Comparison of ENCODE assay signal across 15 cellular contexts in genomic region chr1:52427152-52427551, GRCh38. TPM values are rescaled to one million over a fixed set of nuclear protein-coding genes. Genes with fewer than 3 reads are reported as not detected.
A peak's percentile ranks its signal among the peaks of the same experiment; 100 is the strongest.
DNase-seq lines count a peak whose midpoint lies in the region; ATAC-seq and TF ChIP-seq lines count a peak whose summit lies in the region.
"Had no signal": no experiment of that assay in that cellular context is flagged by ENCODE, and none has a peak within 500 bp of the region (broad histone marks: within the 10 kb centered on the region; RNA-seq: fewer than 3 reads in every experiment).

No MANE protein-coding gene starts in this region.

- peaks cover 44% of the 10 kb centered on the region for H3K4me1 ChIP-seq in CD4-positive, alpha-beta memory T cell (ENCODE audit: insufficient read depth, low read length)
- no peaks in the 10 kb centered on the region for H3K4me1 ChIP-seq in foreskin keratinocyte
- H3K4me1 ChIP-seq: Caco-2 had no signal

- no peak for ATAC-seq in activated CD8-positive, alpha-beta T cell treated with anti-CD3 and anti-CD28 coated beads for 36 hours
- ATAC-seq in activated CD8-positive, alpha-beta T cell treated with anti-CD3 and anti-CD28 coated beads, Interleukin-2, amount 10 ng/mL, durations not matched to agents 7 days and 5 days: no peak
- ATAC-seq in foreskin keratinocyte (no peak), GM18861 (IDR thresholded peaks at IDR 0.05; ENCODE audit: unreplicated experiment) (no peak), HG02642 (IDR thresholded peaks at IDR 0.05; ENCODE audit: poor library complexity, unreplicated experiment) (no peak)
- ATAC-seq: GM23338 had no signal

- no peaks in the 10 kb centered on the region for H3K27me3 ChIP-seq in CD4-positive, alpha-beta memory T cell (ENCODE audit: insufficient read depth, low read length)
- no peaks in the 10 kb centered on the region for H3K27me3 ChIP-seq in foreskin keratinocyte
- H3K27me3 ChIP-seq: BLaER1 treated with 17β-estradiol and CSF1 and Interleukin-3, amounts not matched to agents 10 nM and 100 nM; MG63 had no signal

- DNase-seq in activated CD8-positive, alpha-beta T cell treated with anti-CD3 and anti-CD28 coated beads for 36 hours: no peak
- DNase-seq in activated CD8-positive, alpha-beta T cell treated with anti-CD3 and anti-CD28 coated beads, Interleukin-2, amount 10 ng/mL, durations not matched to agents 7 days and 5 days: no peak
- DNase-seq in CD4-positive, alpha-beta memory T cell: no peak
- no peak for DNase-seq in activated T-helper 1 cell treated with anti-CD3 and anti-CD28 coated beads, Interleukin-12 subunit alpha, Interleukin-12 subunit beta, Interleukin-2, Interleukin-4 antibody, amounts not matched to agents 30 ng/mL and 10 ng/mL and 1 ng/mL, durations not matched to agents 14 hours and 24 hours and 36 hours (ENCODE audit: low spot score)
- DNase-seq in nephron progenitor cell (no peak), foreskin keratinocyte (no peak)
- DNase-seq: Caco-2, MG63, NCI-H1092 treated with DMSO at 0.1 percent for 48 hours, NCI-H1694 treated with DMSO at 0.1 percent for 48 hours had no signal

- no peaks in the 10 kb centered on the region for H3K9me3 ChIP-seq in CD4-positive, alpha-beta memory T cell (ENCODE audit: control insufficient read depth in 1 of 2, low read length in 2 of 2)
- H3K9me3 ChIP-seq: BLaER1 treated with 17β-estradiol and CSF1 and Interleukin-3, amounts not matched to agents 10 nM and 100 nM; Caco-2; MG63 had no signal

- peaks cover 35% of the 10 kb centered on the region for H3K4me1 Mint-ChIP-seq in activated CD8-positive, alpha-beta T cell treated with anti-CD3 and anti-CD28 coated beads for 36 hours (ENCODE audit: low read depth)
- H3K4me1 Mint-ChIP-seq in activated CD8-positive, alpha-beta T cell treated with anti-CD3 and anti-CD28 coated beads, Interleukin-2, amount 10 ng/mL, durations not matched to agents 7 days and 5 days (ENCODE audit: low read depth): peaks cover 35% of the 10 kb centered on the region
- H3K4me1 Mint-ChIP-seq in CD4-positive, alpha-beta memory T cell: peaks cover 33 to 42% (median 36%) of the 10 kb centered on the region in 4 donors
- H3K4me1 Mint-ChIP-seq in activated T-helper 1 cell treated with anti-CD3 and anti-CD28 coated beads, Interleukin-12 subunit alpha, Interleukin-12 subunit beta, Interleukin-2, Interleukin-4 antibody, amounts not matched to agents 30 ng/mL and 10 ng/mL and 1 ng/mL, durations not matched to agents 14 hours and 24 hours and 36 hours (ENCODE audit: low read depth): peaks cover 40% of the 10 kb centered on the region
- no peaks in the 10 kb centered on the region for H3K4me1 Mint-ChIP-seq in nephron progenitor cell

- peak overlapping the region; percentile 13 for H3K27ac Mint-ChIP-seq in activated CD8-positive, alpha-beta T cell treated with anti-CD3 and anti-CD28 coated beads for 36 hours
- H3K27ac Mint-ChIP-seq in activated CD8-positive, alpha-beta T cell treated with anti-CD3 and anti-CD28 coated beads, Interleukin-2, amount 10 ng/mL, durations not matched to agents 7 days and 5 days: no peak overlapping the region
- peak overlapping the region in 5 of 7 donors; percentile 25 to 90 (median 64) for H3K27ac Mint-ChIP-seq in CD4-positive, alpha-beta memory T cell
- H3K27ac Mint-ChIP-seq in activated T-helper 1 cell treated with anti-CD3 and anti-CD28 coated beads, Interleukin-12 subunit alpha, Interleukin-12 subunit beta, Interleukin-2, Interleukin-4 antibody, amounts not matched to agents 30 ng/mL and 10 ng/mL and 1 ng/mL, durations not matched to agents 14 hours and 24 hours and 36 hours: peak overlapping the region; percentile 18
- peak overlapping the region; percentile 1 for H3K27ac Mint-ChIP-seq in nephron progenitor cell

- H3K36me3 ChIP-seq in CD4-positive, alpha-beta memory T cell (ENCODE audit: insufficient read depth, low read length): no peaks in the 10 kb centered on the region

- H3K4me3 ChIP-seq in CD4-positive, alpha-beta memory T cell (ENCODE audit: low read length in 2 of 2): no peak overlapping the region
- H3K4me3 ChIP-seq: BLaER1 treated with 17β-estradiol and CSF1 and Interleukin-3, amounts not matched to agents 10 nM and 100 nM; GM23338; MG63 had no signal

- intact Hi-C loops in activated CD8-positive, alpha-beta T cell treated with anti-CD3 and anti-CD28 coated beads for 36 hours (cut with micrococcal nuclease): loop anchor here (10.0 kb wide), 2 partner anchors 128 to 258 kb away; partner anchors contain the start of gene TUT4
- intact Hi-C loops in CD4-positive, alpha-beta memory T cell (cut with micrococcal nuclease): no loop called here
- intact Hi-C loops in activated T-helper 1 cell treated with anti-CD3 and anti-CD28 coated beads, Interleukin-12 subunit alpha, Interleukin-12 subunit beta, Interleukin-2, Interleukin-4 antibody, amounts not matched to agents 30 ng/mL and 10 ng/mL and 1 ng/mL, durations not matched to agents 14 hours and 24 hours and 36 hours (cut with micrococcal nuclease): no loop called here

- H3K9me3 Mint-ChIP-seq in activated CD8-positive, alpha-beta T cell treated with anti-CD3 and anti-CD28 coated beads for 36 hours: no peaks in the 10 kb centered on the region
- no peaks in the 10 kb centered on the region for H3K9me3 Mint-ChIP-seq in activated CD8-positive, alpha-beta T cell treated with anti-CD3 and anti-CD28 coated beads, Interleukin-2, amount 10 ng/mL, durations not matched to agents 7 days and 5 days (ENCODE audit: insufficient read depth)
- no peaks in the 10 kb centered on the region for H3K9me3 Mint-ChIP-seq in CD4-positive, alpha-beta memory T cell
- no peaks in the 10 kb centered on the region for H3K9me3 Mint-ChIP-seq in activated T-helper 1 cell treated with anti-CD3 and anti-CD28 coated beads, Interleukin-12 subunit alpha, Interleukin-12 subunit beta, Interleukin-2, Interleukin-4 antibody, amounts not matched to agents 30 ng/mL and 10 ng/mL and 1 ng/mL, durations not matched to agents 14 hours and 24 hours and 36 hours
- no peaks in the 10 kb centered on the region for H3K9me3 Mint-ChIP-seq in nephron progenitor cell
- H3K9me3 Mint-ChIP-seq: GM23338 had no signal

- POLR2A ChIA-PET in activated CD8-positive, alpha-beta T cell treated with anti-CD3 and anti-CD28 coated beads for 36 hours (lab: Charles Lee): no interaction called here
- POLR2A ChIA-PET in activated CD8-positive, alpha-beta T cell treated with anti-CD3 and anti-CD28 coated beads, Interleukin-2, amount 10 ng/mL, durations not matched to agents 7 days and 5 days (lab: Charles Lee): interaction anchor here (0.8 to 2.0 kb wide), 2 partner anchors 23 to 126 kb away, joined by 3 to 7 read pairs; partner anchors contain the start of genes ORC1 and PRPF38A
- POLR2A ChIA-PET in CD4-positive, alpha-beta memory T cell (lab: Charles Lee; ENCODE audit: partially characterized antibody): interaction anchor here (1.3 kb wide), 1 partner anchor 8 kb away, joined by 4 read pairs; no protein-coding TSS in a partner anchor

- TF ChIP-seq CTCF in activated CD8-positive, alpha-beta T cell treated with anti-CD3 and anti-CD28 coated beads for 36 hours (IDR thresholded peaks at IDR 0.05): no peak
- no peak for TF ChIP-seq CTCF in nephron progenitor cell (IDR thresholded peaks at IDR 0.05)
- TF ChIP-seq CTCF in foreskin keratinocyte (conservative IDR thresholded peaks at IDR 0.05): no peak

- CTCF ChIA-PET in activated CD8-positive, alpha-beta T cell treated with anti-CD3 and anti-CD28 coated beads for 36 hours (lab: Charles Lee): interaction anchor here (1.5 kb wide), 1 partner anchor 124 kb away, joined by 3 read pairs; no protein-coding TSS in a partner anchor
- CTCF ChIA-PET in activated CD8-positive, alpha-beta T cell treated with anti-CD3 and anti-CD28 coated beads, Interleukin-2, amount 10 ng/mL, durations not matched to agents 7 days and 5 days (lab: Charles Lee): interaction anchor here (1.1 to 1.2 kb wide), 2 partner anchors 11 to 259 kb away, joined by 3 read pairs; no protein-coding TSS in a partner anchor
- CTCF ChIA-PET in CD4-positive, alpha-beta memory T cell (lab: Charles Lee; ENCODE audit: partially characterized antibody): interaction anchor here (1.9 kb wide), 1 partner anchor 8 kb away, joined by 4 read pairs; no protein-coding TSS in a partner anchor

- peaks cover 39% of the 10 kb centered on the region for H3K36me3 Mint-ChIP-seq in activated CD8-positive, alpha-beta T cell treated with anti-CD3 and anti-CD28 coated beads for 36 hours (ENCODE audit: low read depth)
- peaks cover 49% of the 10 kb centered on the region for H3K36me3 Mint-ChIP-seq in activated CD8-positive, alpha-beta T cell treated with anti-CD3 and anti-CD28 coated beads, Interleukin-2, amount 10 ng/mL, durations not matched to agents 7 days and 5 days (ENCODE audit: low read depth)
- H3K36me3 Mint-ChIP-seq in CD4-positive, alpha-beta memory T cell: peaks cover 31 to 37% of the 10 kb centered on the region in 2 donors
- peaks cover 35% of the 10 kb centered on the region for H3K36me3 Mint-ChIP-seq in activated T-helper 1 cell treated with anti-CD3 and anti-CD28 coated beads, Interleukin-12 subunit alpha, Interleukin-12 subunit beta, Interleukin-2, Interleukin-4 antibody, amounts not matched to agents 30 ng/mL and 10 ng/mL and 1 ng/mL, durations not matched to agents 14 hours and 24 hours and 36 hours (ENCODE audit: low read depth)
- peaks cover 61% of the 10 kb centered on the region for H3K36me3 Mint-ChIP-seq in nephron progenitor cell (ENCODE audit: low read depth)

- H3K27me3 Mint-ChIP-seq in activated CD8-positive, alpha-beta T cell treated with anti-CD3 and anti-CD28 coated beads for 36 hours: no peaks in the 10 kb centered on the region
- H3K27me3 Mint-ChIP-seq in activated CD8-positive, alpha-beta T cell treated with anti-CD3 and anti-CD28 coated beads, Interleukin-2, amount 10 ng/mL, durations not matched to agents 7 days and 5 days (ENCODE audit: low read depth): no peaks in the 10 kb centered on the region
- H3K27me3 Mint-ChIP-seq in CD4-positive, alpha-beta memory T cell: no peaks in the 10 kb centered on the region
- H3K27me3 Mint-ChIP-seq in activated T-helper 1 cell treated with anti-CD3 and anti-CD28 coated beads, Interleukin-12 subunit alpha, Interleukin-12 subunit beta, Interleukin-2, Interleukin-4 antibody, amounts not matched to agents 30 ng/mL and 10 ng/mL and 1 ng/mL, durations not matched to agents 14 hours and 24 hours and 36 hours (ENCODE audit: insufficient read depth): no peaks in the 10 kb centered on the region
- no peaks in the 10 kb centered on the region for H3K27me3 Mint-ChIP-seq in nephron progenitor cell (ENCODE audit: low read depth, poor library complexity)

- H3K4me3 Mint-ChIP-seq in activated CD8-positive, alpha-beta T cell treated with anti-CD3 and anti-CD28 coated beads for 36 hours: no peak overlapping the region
- no peak overlapping the region for H3K4me3 Mint-ChIP-seq in activated CD8-positive, alpha-beta T cell treated with anti-CD3 and anti-CD28 coated beads, Interleukin-2, amount 10 ng/mL, durations not matched to agents 7 days and 5 days
- H3K4me3 Mint-ChIP-seq in CD4-positive, alpha-beta memory T cell: no peak overlapping the region
- H3K4me3 Mint-ChIP-seq in activated T-helper 1 cell treated with anti-CD3 and anti-CD28 coated beads, Interleukin-12 subunit alpha, Interleukin-12 subunit beta, Interleukin-2, Interleukin-4 antibody, amounts not matched to agents 30 ng/mL and 10 ng/mL and 1 ng/mL, durations not matched to agents 14 hours and 24 hours and 36 hours: no peak overlapping the region
- no peak overlapping the region for H3K4me3 Mint-ChIP-seq in nephron progenitor cell
- H3K4me3 Mint-ChIP-seq: GM23338 had no signal

- no peak overlapping the region for H3K27ac ChIP-seq in CD4-positive, alpha-beta memory T cell (ENCODE audit: low read depth, low read length)
- no peak overlapping the region for H3K27ac ChIP-seq in foreskin keratinocyte
- H3K27ac ChIP-seq: BLaER1 treated with 17β-estradiol and CSF1 and Interleukin-3, amounts not matched to agents 10 nM and 100 nM; KMS-11 had no signal

RNA-seq across cellular contexts. Expression of gene PRPF38A, which starts 22.8 kb away (rescaled TPM):
- total RNA-seq in activated CD8-positive, alpha-beta T cell treated with anti-CD3 and anti-CD28 coated beads for 36 hours: 10 to 100 TPM; 81.3 to 85.8 TPM
- total RNA-seq in activated CD8-positive, alpha-beta T cell treated with anti-CD3 and anti-CD28 coated beads, Interleukin-2, amount 10 ng/mL, durations not matched to agents 7 days and 5 days: 100 to 1,000 TPM; 102 to 104 TPM
- total RNA-seq in CD4-positive, alpha-beta memory T cell: 10 to 100 TPM; 69.7 to 70.4 TPM
- 10 to 100 TPM; 27.5 to 45.8 TPM for polyA plus RNA-seq in CD4-positive, alpha-beta memory T cell
- total RNA-seq in activated T-helper 1 cell treated with anti-CD3 and anti-CD28 coated beads, Interleukin-12 subunit alpha, Interleukin-12 subunit beta, Interleukin-2, Interleukin-4 antibody, amounts not matched to agents 30 ng/mL and 10 ng/mL and 1 ng/mL, durations not matched to agents 14 hours and 24 hours and 36 hours: 103 and 105 TPM in 2 replicates
- 16.5 and 18.9 TPM in 2 replicates for total RNA-seq in foreskin keratinocyte
- 19.5 and 20.5 TPM in 2 replicates for polyA plus RNA-seq in foreskin keratinocyte

RNA-seq across cellular contexts. Expression of gene ORC1, which starts 22.9 kb away (rescaled TPM):
- 10 to 100 TPM; 51.0 to 51.8 TPM for total RNA-seq in activated CD8-positive, alpha-beta T cell treated with anti-CD3 and anti-CD28 coated beads for 36 hours
- total RNA-seq in activated CD8-positive, alpha-beta T cell treated with anti-CD3 and anti-CD28 coated beads, Interleukin-2, amount 10 ng/mL, durations not matched to agents 7 days and 5 days: 10 to 100 TPM; 38.3 to 38.4 TPM
- total RNA-seq in CD4-positive, alpha-beta memory T cell: 1 to 10 TPM; 1.1 to 1.5 TPM
- polyA plus RNA-seq in CD4-positive, alpha-beta memory T cell: under 1 TPM; 0.16 to 0.25 TPM
- 39.6 and 40.3 TPM in 2 replicates for total RNA-seq in activated T-helper 1 cell treated with anti-CD3 and anti-CD28 coated beads, Interleukin-12 subunit alpha, Interleukin-12 subunit beta, Interleukin-2, Interleukin-4 antibody, amounts not matched to agents 30 ng/mL and 10 ng/mL and 1 ng/mL, durations not matched to agents 14 hours and 24 hours and 36 hours
- 17.7 and 20.6 TPM in 2 replicates for total RNA-seq in foreskin keratinocyte
- 8.0 and 10.8 TPM in 2 replicates for polyA plus RNA-seq in foreskin keratinocyte
